1 cellular context compared by ENCODE assay signal in genomic region chr18:31685097-31686082, GRCh38.
TF ChIP-seq lines count a peak whose summit lies in the region.

No MANE protein-coding gene starts in this region.

TF ChIP-seq in HepG2, 621 proteins besides CTCF, POLR2A, EP300 and RAD21 (continued from another document and continues in another):
- TF ChIP-seq E2F1 (CRISPR knock-in tag; IDR thresholded peaks at IDR 0.05) (peak; percentile 88), PHF21A (CRISPR knock-in tag; IDR thresholded peaks at IDR 0.05) (peak; percentile 73), ZSCAN31 (CRISPR knock-in tag; IDR thresholded peaks at IDR 0.05; ENCODE audit: low read depth) (no peak), ZBTB38 (CRISPR knock-in tag; IDR thresholded peaks at IDR 0.05) (0 out of 2 replicates have a peak, but pooled peaks have one; percentile 46), ZNF616 (CRISPR knock-in tag; IDR thresholded peaks at IDR 0.05; ENCODE audit: low read depth) (no peak), RELA (CRISPR knock-in tag; IDR thresholded peaks at IDR 0.05) (no peak), SMAD1 (CRISPR knock-in tag; IDR thresholded peaks at IDR 0.05; ENCODE audit: borderline replicate concordance, low read depth) (no peak), ZNF615 (CRISPR knock-in tag; IDR thresholded peaks at IDR 0.05; ENCODE audit: borderline replicate concordance) (no peak), ZNF503 (CRISPR knock-in tag; IDR thresholded peaks at IDR 0.05) (0 out of 2 replicates have a peak, but pooled peaks have one; percentile 35), ZNF562 (CRISPR knock-in tag; IDR thresholded peaks at IDR 0.05; ENCODE audit: borderline replicate concordance) (no peak), ZBTB46 (CRISPR knock-in tag; IDR thresholded peaks at IDR 0.05; ENCODE audit: borderline replicate concordance) (no peak), ZNF382 (CRISPR knock-in tag; IDR thresholded peaks at IDR 0.05; ENCODE audit: borderline replicate concordance) (no peak), KDM6A (CRISPR knock-in tag; IDR thresholded peaks at IDR 0.05; ENCODE audit: low read depth) (no peak), ZNF207 (IDR thresholded peaks at IDR 0.05; ENCODE audit: borderline replicate concordance) (no peak), BCL3 (CRISPR knock-in tag; IDR thresholded peaks at IDR 0.05) (peak; percentile 45; the same call in 1 of the 2 replicates), RAD51 (IDR thresholded peaks at IDR 0.05; ENCODE audit: borderline replicate concordance) (no peak), ZMAT5 (CRISPR knock-in tag; IDR thresholded peaks at IDR 0.05; ENCODE audit: borderline replicate concordance, low read depth) (no peak), ZNF724P (CRISPR knock-in tag; IDR thresholded peaks at IDR 0.05; ENCODE audit: borderline replicate concordance) (no peak), ZNF281 (CRISPR knock-in tag; IDR thresholded peaks at IDR 0.05; ENCODE audit: borderline replicate concordance) (no peak), FOXO1 (CRISPR knock-in tag; IDR thresholded peaks at IDR 0.05) (no peak), KDM5B (CRISPR knock-in tag; IDR thresholded peaks at IDR 0.05; ENCODE audit: borderline replicate concordance) (peak; percentile 54; the same call in 1 of the 2 replicates), CBFB (CRISPR knock-in tag; IDR thresholded peaks at IDR 0.05) (peak; percentile 16; the same call in 1 of the 2 replicates), NR2F1 (CRISPR knock-in tag; IDR thresholded peaks at IDR 0.05) (no peak), ZFP36L2 (CRISPR knock-in tag; IDR thresholded peaks at IDR 0.05) (no peak), KLF9 (CRISPR knock-in tag; IDR thresholded peaks at IDR 0.05; ENCODE audit: low read depth) (no peak), KLF12 (CRISPR knock-in tag; IDR thresholded peaks at IDR 0.05; ENCODE audit: borderline replicate concordance) (peak; percentile 43; the same call in 1 of the 2 replicates), E2F5 (CRISPR knock-in tag; conservative IDR thresholded peaks at IDR 0.05) (peak; percentile 54; the same call in 1 of the 2 replicates), KLF16 (CRISPR knock-in tag; IDR thresholded peaks at IDR 0.05) (0 out of 4 replicates have a peak, but pooled peaks of 1 of the 2 experiments have one; percentile 17), ZNF333 (CRISPR knock-in tag; IDR thresholded peaks at IDR 0.05; ENCODE audit: borderline replicate concordance) (no peak), NFIB (CRISPR knock-in tag; IDR thresholded peaks at IDR 0.05; ENCODE audit: borderline replicate concordance) (no peak), MED8 (CRISPR knock-in tag; IDR thresholded peaks at IDR 0.05; ENCODE audit: insufficient replicate concordance) (no peak), ELF4 (CRISPR knock-in tag; IDR thresholded peaks at IDR 0.05; ENCODE audit: borderline replicate concordance) (no peak), CSRNP1 (CRISPR knock-in tag; IDR thresholded peaks at IDR 0.05) (no peak), ARNT2 (CRISPR knock-in tag; IDR thresholded peaks at IDR 0.05; ENCODE audit: low read depth) (peak; percentile 21; the same call in 1 of the 2 replicates), ZNF766 (CRISPR knock-in tag; IDR thresholded peaks at IDR 0.05; ENCODE audit: borderline replicate concordance) (peak; percentile 77; the same call in 1 of the 2 replicates), TCF7 (IDR thresholded peaks at IDR 0.05; ENCODE audit: low read depth) (no peak), HNF1A (IDR thresholded peaks at IDR 0.05; ENCODE audit: low read depth) (no peak), HNF1A (CRISPR knock-in tag; IDR thresholded peaks at IDR 0.05; ENCODE audit: borderline replicate concordance) (no peak), ZNF431 (CRISPR knock-in tag; IDR thresholded peaks at IDR 0.05; ENCODE audit: borderline replicate concordance, low read depth) (no peak), ZNF460 (CRISPR knock-in tag; IDR thresholded peaks at IDR 0.05; ENCODE audit: borderline replicate concordance) (no peak), TBX2 (CRISPR knock-in tag; IDR thresholded peaks at IDR 0.05; ENCODE audit: borderline replicate concordance) (no peak), ZNF576 (CRISPR knock-in tag; IDR thresholded peaks at IDR 0.05) (no peak), FOXK1 (CRISPR knock-in tag; IDR thresholded peaks at IDR 0.05; ENCODE audit: borderline replicate concordance, low read depth) (no peak), KMT2A (CRISPR knock-in tag; IDR thresholded peaks at IDR 0.05) (peak; percentile 37; the same call in 1 of the 2 replicates), MLLT10 (CRISPR knock-in tag; IDR thresholded peaks at IDR 0.05) (no peak), TARDBP (CRISPR knock-in tag; IDR thresholded peaks at IDR 0.05) (no peak), ZKSCAN8 (CRISPR knock-in tag; IDR thresholded peaks at IDR 0.05; ENCODE audit: borderline replicate concordance) (peak; percentile 92), BRD4 (CRISPR knock-in tag; IDR thresholded peaks at IDR 0.05) (peak; percentile 41; the same call in 1 of the 2 replicates), ELF3 (CRISPR knock-in tag; IDR thresholded peaks at IDR 0.05) (peak; percentile 16; the same call in 1 of the 2 replicates), ZNF567 (CRISPR knock-in tag; IDR thresholded peaks at IDR 0.05; ENCODE audit: borderline replicate concordance) (no peak), ZNF143 (CRISPR knock-in tag; IDR thresholded peaks at IDR 0.05) (0 out of 2 replicates have a peak, but pooled peaks have one; percentile 31), RBM22 (optimal IDR thresholded peaks at IDR 0.05; ENCODE audit: low read length) (no peak), SOX5 (CRISPR knock-in tag; IDR thresholded peaks at IDR 0.05; ENCODE audit: borderline replicate concordance) (no peak)
